ENCODE assay signal across 14 cellular contexts in genomic region chr7:108066486-108066885, GRCh38.
"Had no signal": no experiment of that assay in that cellular context is flagged by ENCODE, and none has a peak within 500 bp of the region (broad histone marks: within the 10 kb centered on the region; RNA-seq: fewer than 3 reads in every experiment).

No MANE protein-coding gene starts in this region.

- H3K4me1 ChIP-seq: upper lobe of right lung had no signal

- H3K4me3 ChIP-seq: coronary artery, upper lobe of right lung had no signal

- H3K27ac ChIP-seq: coronary artery, upper lobe of right lung had no signal

- H3K27me3 ChIP-seq: upper lobe of right lung had no signal

- DNase-seq: activated CD4-positive, alpha-beta T cell treated with anti-CD3 and anti-CD28 coated beads for 48 hours; activated CD8-positive, alpha-beta T cell treated with anti-CD3 and anti-CD28 coated beads, Interleukin-2, amount 10 ng/mL, durations not matched to agents 7 days and 5 days; activated naive CD4-positive, alpha-beta T cell treated with anti-CD3 and anti-CD28 coated beads for 36 hours; caudate nucleus; effector memory CD4-positive, alpha-beta T cell; erythroblast; head of caudate nucleus; stimulated activated CD4-positive, alpha-beta T cell treated with anti-CD3 and anti-CD28 coated beads, Interleukin-4, amount 100 ng/mL, for 1 hour; stimulated activated CD8-positive, alpha-beta memory T cell treated with anti-CD3 and anti-CD28 coated beads, Interleukin-4, amount 100 ng/mL, for 48 hours; stimulated activated naive CD8-positive, alpha-beta T cell treated with anti-CD3 and anti-CD28 coated beads, Interleukin-15, Interleukin-2, amounts not matched to agents 100 U/mL and 50 U/mL, for 24 hours; upper lobe of right lung had no signal

- H3K36me3 ChIP-seq: upper lobe of right lung had no signal

- ATAC-seq: activated CD8-positive, alpha-beta T cell treated with anti-CD3 and anti-CD28 coated beads, Interleukin-2, amount 10 ng/mL, durations not matched to agents 7 days and 5 days; left lobe of liver; stimulated activated naive CD8-positive, alpha-beta T cell treated with anti-CD3 and anti-CD28 coated beads, Interleukin-15, Interleukin-2, amounts not matched to agents 100 U/mL and 50 U/mL, for 24 hours; upper lobe of right lung; WTC11 had no signal

- H3K9me3 ChIP-seq: upper lobe of right lung had no signal
